In genomic region chr13:51412431-51412830, GRCh38 we compare ENCODE assay signal across 19 cellular contexts.
"Had no signal": no experiment of that assay in that cellular context is flagged by ENCODE, and none has a peak within 500 bp of the region (broad histone marks: within the 10 kb centered on the region; RNA-seq: fewer than 3 reads in every experiment).

No MANE protein-coding gene starts in this region.

- H3K4me3 ChIP-seq: breast epithelium, gastroesophageal sphincter, ovary, psoas muscle, right atrium auricular region, spleen, upper lobe of left lung had no signal

- ATAC-seq: gastroesophageal sphincter, psoas muscle had no signal

- DNase-seq: activated CD4-positive, alpha-beta T cell treated with anti-CD3 and anti-CD28 coated beads for 4 hours; activated CD4-positive, alpha-beta T cell treated with anti-CD3 and anti-CD28 coated beads, Interleukin-2, amount 50 U/mL, for 48 hours; activated CD4-positive, CD25-positive, alpha-beta regulatory T cell; activated naive CD4-positive, alpha-beta T cell treated with Interleukin-2 at 50 U/mL for 16 hours; activated naive CD8-positive, alpha-beta T cell treated with anti-CD3 and anti-CD28 coated beads for 36 hours; activated T-cell treated with anti-CD3 and anti-CD28 coated beads, Interleukin-2, amount 50 U/mL, for 48 hours; head of caudate nucleus; hypothalamus; naive B cell; ovary; psoas muscle; spleen; stimulated activated CD4-positive, alpha-beta T cell treated with anti-CD3 and anti-CD28 coated beads, Interleukin-4, amount 100 ng/mL, for 1 hour; stimulated activated naive CD4-positive, alpha-beta T cell; T-helper 9 cell; upper lobe of left lung had no signal

- H3K27me3 ChIP-seq: breast epithelium, gastroesophageal sphincter, ovary, right atrium auricular region, spleen, upper lobe of left lung had no signal

- H3K27ac ChIP-seq: breast epithelium, gastroesophageal sphincter, ovary, psoas muscle, right atrium auricular region, spleen, upper lobe of left lung had no signal

- H3K36me3 ChIP-seq: breast epithelium, ovary, right atrium auricular region had no signal

- H3K4me1 ChIP-seq: breast epithelium, right atrium auricular region, upper lobe of left lung had no signal

- H3K9me3 ChIP-seq: gastroesophageal sphincter, ovary, psoas muscle, right atrium auricular region had no signal
